ENCODE assay signal across 8 cellular contexts in the genomic region with DNA sequence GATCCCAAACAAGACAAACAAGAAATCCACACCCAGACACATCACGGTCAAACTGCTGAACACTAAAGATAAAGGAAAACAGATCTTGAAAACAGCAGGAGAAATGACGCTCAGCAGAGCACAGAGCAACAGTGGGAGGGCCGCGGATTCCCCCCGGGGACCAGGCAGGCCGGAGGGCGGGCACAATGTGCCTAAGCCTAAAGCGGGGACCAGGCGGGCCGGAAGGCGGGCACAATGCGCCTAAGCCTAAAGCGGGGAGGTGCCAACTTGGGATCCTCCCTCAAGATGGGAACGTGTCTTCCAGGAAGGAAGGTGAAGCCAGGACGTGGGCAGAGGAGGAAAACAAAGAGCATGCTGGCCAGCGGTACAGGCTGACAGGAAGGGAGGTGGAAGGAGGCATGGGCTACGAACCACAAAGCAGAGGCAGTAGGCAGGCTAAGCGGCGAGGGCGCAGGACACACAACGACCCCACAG. TPM values are rescaled to one million over a fixed set of nuclear protein-coding genes. Genes with fewer than 3 reads are reported as not detected.
DNase-seq lines count a peak whose midpoint lies in the region; ATAC-seq and TF ChIP-seq lines count a peak whose summit lies in the region.

No MANE protein-coding gene starts in this region.

- H2AFZ ChIP-seq in neural progenitor cell (replicated peaks) = no peak overlapping the region

- no peaks in the 10 kb centered on the region for H3K27me3 Mint-ChIP-seq in neural progenitor cell (ENCODE audit: insufficient read depth, low read depth)

- H3K27me3 ChIP-seq in RWPE2 (ENCODE audit: insufficient read depth, poor library complexity, severe bottlenecking) (no peaks in the 10 kb centered on the region), neural progenitor cell (no peaks in the 10 kb centered on the region)

- peak; percentile 73 for DNase-seq in RWPE2 (ENCODE audit: low spot score)
- peak; percentile 61 for DNase-seq in fibroblast of gingiva (ENCODE audit: low read depth)
- peak; percentile 83 for DNase-seq in neural progenitor cell (ENCODE audit: low spot score)
- no peak for DNase-seq in NCI-H748 (lab: John Stamatoyannopoulos, UW; ENCODE audit: unreplicated experiment)
- DNase-seq in NOMO-1 treated with DMSO at 0.1 percent for 48 hours (lab: John Stamatoyannopoulos, UW; ENCODE audit: unreplicated experiment) = no peak

- no peak for TF ChIP-seq CTCF in RWPE2 (IDR thresholded peaks at IDR 0.05; ENCODE audit: poor library complexity, severe bottlenecking)
- no peak for TF ChIP-seq CTCF in neural progenitor cell (IDR thresholded peaks at IDR 0.05)

- H3K4me3 Mint-ChIP-seq in neural progenitor cell = peak overlapping the region; percentile 68

- H4K20me1 ChIP-seq in neural progenitor cell (ENCODE audit: low read depth) = peaks cover 66% of the 10 kb centered on the region

- H3K4me1 ChIP-seq in RWPE2 (ENCODE audit: insufficient read depth, poor library complexity, severe bottlenecking) (peaks cover 39% of the 10 kb centered on the region), neural progenitor cell (peaks cover 27% of the 10 kb centered on the region)

- H3K9me3 ChIP-seq in RWPE2 (ENCODE audit: severe bottlenecking) (no peaks in the 10 kb centered on the region), neural progenitor cell (ENCODE audit: low read depth) (no peaks in the 10 kb centered on the region)

- ATAC-seq in GM18502 (IDR thresholded peaks at IDR 0.05; ENCODE audit: poor library complexity, unreplicated experiment) (peak; percentile 94), HG02571 (IDR thresholded peaks at IDR 0.05; ENCODE audit: unreplicated experiment) (peak; percentile 89), RWPE2 (ENCODE audit: low read depth) (peak; percentile 46), HG03135 (IDR thresholded peaks at IDR 0.05; ENCODE audit: unreplicated experiment) (no peak)

- H3K36me3 ChIP-seq in RWPE2 (ENCODE audit: low read depth) (peaks cover 5% of the 10 kb centered on the region), neural progenitor cell (no peaks in the 10 kb centered on the region)

- peaks cover 52% of the 10 kb centered on the region for H3K79me2 ChIP-seq in neural progenitor cell (ENCODE audit: low read depth)

- no peaks in the 10 kb centered on the region for H3K9me3 Mint-ChIP-seq in neural progenitor cell

- peak overlapping the region; percentile 30 for H3K27ac Mint-ChIP-seq in neural progenitor cell

- H3K4me1 Mint-ChIP-seq in neural progenitor cell = peaks cover 42% of the 10 kb centered on the region

- H3K4me3 ChIP-seq in RWPE2 (ENCODE audit: severe bottlenecking) (no peak overlapping the region), neural progenitor cell (no peak overlapping the region)

- H3K4me2 ChIP-seq in neural progenitor cell = peak overlapping the region; percentile 61

- peaks cover 11% of the 10 kb centered on the region for H3K36me3 Mint-ChIP-seq in neural progenitor cell

- no peak overlapping the region for H3K27ac ChIP-seq in RWPE2 (ENCODE audit: poor library complexity, severe bottlenecking)
- no peak overlapping the region for H3K27ac ChIP-seq in neural progenitor cell

- no peak overlapping the region for H3K9ac ChIP-seq in neural progenitor cell

- peaks cover 8% of the 10 kb centered on the region for H3F3A ChIP-seq in neural progenitor cell (ENCODE audit: low read depth)

RNA-seq across cellular contexts. Expression of a gene that starts 31.1 kb away (rescaled TPM):
- total RNA-seq in neural progenitor cell (ENCODE audit: low replicate concordance) = 94.6 and 112 TPM in 2 replicates

Comparison
In these comparisons a context has a peak if more than half of its experiments do, and no peak if none do; other contexts are left out.
1. DNase-seq: peak in RWPE2 (single experiment), fibroblast of gingiva (single experiment) and neural progenitor cell (single experiment); none in NCI-H748 (single experiment) and NOMO-1 treated with DMSO at 0.1 percent for 48 hours (single experiment).